31 cellular contexts compared by ENCODE assay signal in genomic region chr12:42323856-42324255, GRCh38.
"Had no signal": no experiment of that assay in that cellular context is flagged by ENCODE, and none has a peak within 500 bp of the region (broad histone marks: within the 10 kb centered on the region; RNA-seq: fewer than 3 reads in every experiment).

No MANE protein-coding gene starts in this region.

- H3K36me3 ChIP-seq: cardiac muscle cell had no signal

- H3K9me3 ChIP-seq: breast epithelium had no signal

- H3K27me3 ChIP-seq: breast epithelium, cardiac muscle cell, dorsolateral prefrontal cortex had no signal

- H3K4me3 Mint-ChIP-seq: central memory CD8-positive, alpha-beta T cell; dendritic cell treated with granulocyte-macrophage colony-stimulating factor and Interleukin-4, amounts not matched to agents 40 ng/mL and 50 ng/mL, for 4 days; T-helper 1 cell treated with Interleukin-12 subunit alpha and Interleukin-12 subunit beta and Interleukin-4 antibody, amounts not matched to agents 30 μg/mL and 1 μg/mL, for 36 hours had no signal

- ATAC-seq: activated CD8-positive, alpha-beta T cell treated with anti-CD3 and anti-CD28 coated beads for 36 hours; activated T-cell treated with anti-CD3 and anti-CD28 coated beads, Interleukin-2, amount 50 U/mL, for 4 hours; activated T-helper 17 cell treated with anti-CD3 and anti-CD28 coated beads, Interleukin-2, amount 50 U/mL, for 72 hours; esophagus mucosa; T-cell had no signal

- H3K27ac Mint-ChIP-seq: activated CD8-positive, alpha-beta T cell treated with anti-CD3 and anti-CD28 coated beads for 36 hours; activated naive CD8-positive, alpha-beta T cell; activated T-helper 17 cell treated with anti-CD3 and anti-CD28 coated beads, Interleukin-2, amount 50 U/mL, for 72 hours; dendritic cell treated with granulocyte-macrophage colony-stimulating factor and Interleukin-4, amounts not matched to agents 40 ng/mL and 50 ng/mL, for 4 days; endodermal cell; T-helper 1 cell treated with Interleukin-12 subunit alpha and Interleukin-12 subunit beta and Interleukin-4 antibody, amounts not matched to agents 30 μg/mL and 1 μg/mL, for 36 hours had no signal

- H3K27me3 Mint-ChIP-seq: activated CD8-positive, alpha-beta T cell treated with anti-CD3 and anti-CD28 coated beads for 36 hours; activated naive CD8-positive, alpha-beta T cell; activated T-helper 17 cell treated with anti-CD3 and anti-CD28 coated beads, Interleukin-2, amount 50 U/mL, for 72 hours; central memory CD8-positive, alpha-beta T cell; dendritic cell treated with granulocyte-macrophage colony-stimulating factor and Interleukin-4, amounts not matched to agents 40 ng/mL and 50 ng/mL, for 4 days; T-cell had no signal

- H3K9me3 Mint-ChIP-seq: activated CD8-positive, alpha-beta T cell treated with anti-CD3 and anti-CD28 coated beads for 36 hours; activated T-cell treated with anti-CD3 and anti-CD28 coated beads, Interleukin-2, amount 50 U/mL, for 4 hours; activated T-helper 17 cell treated with anti-CD3 and anti-CD28 coated beads, Interleukin-2, amount 50 U/mL, for 72 hours; central memory CD8-positive, alpha-beta T cell; dendritic cell treated with granulocyte-macrophage colony-stimulating factor and Interleukin-4, amounts not matched to agents 40 ng/mL and 50 ng/mL, for 4 days; endodermal cell; T-cell; T-helper 1 cell treated with Interleukin-12 subunit alpha and Interleukin-12 subunit beta and Interleukin-4 antibody, amounts not matched to agents 30 μg/mL and 1 μg/mL, for 36 hours had no signal

- H3K27ac ChIP-seq: breast epithelium, cardiac muscle cell, coronary artery had no signal

- H3K4me3 ChIP-seq: breast epithelium, cardiac muscle cell, coronary artery had no signal

- DNase-seq: activated CD4-positive, alpha-beta T cell treated with anti-CD3 and anti-CD28 coated beads for 4 hours; activated CD4-positive, alpha-beta T cell treated with anti-CD3 and anti-CD28 coated beads, Interleukin-2, amount 50 U/mL, for 1 hour; activated CD4-positive, alpha-beta T cell treated with anti-CD3 and anti-CD28 coated beads, Interleukin-2, amount 50 U/mL, for 48 hours; activated CD4-positive, CD25-positive, alpha-beta regulatory T cell; activated CD4-positive, CD25-positive, alpha-beta regulatory T cell treated with anti-CD3 and anti-CD28 coated beads, Interleukin-2, amount 50 U/mL, for 72 hours; activated CD8-positive, alpha-beta memory T cell treated with anti-CD3 and anti-CD28 coated beads for 24 hours; activated CD8-positive, alpha-beta T cell treated with anti-CD3 and anti-CD28 coated beads for 36 hours; activated effector memory CD4-positive, alpha-beta T cell treated with Interleukin-2 at 50 U/mL for 16 hours; activated gamma-delta T cell treated with Interleukin-2 at 50 U/mL for 16 hours; activated naive CD4-positive, alpha-beta T cell treated with anti-CD3 and anti-CD28 coated beads, Interleukin-2, amount 50 U/mL, for 16 hours; activated naive CD4-positive, alpha-beta T cell treated with Interleukin-2 at 50 U/mL for 16 hours; activated T-cell treated with anti-CD3 and anti-CD28 coated beads, Interleukin-2, amount 50 U/mL, for 4 hours; amniotic stem cell; anterior cingulate cortex; dorsolateral prefrontal cortex; effector memory CD4-positive, alpha-beta T cell; endodermal cell; foreskin fibroblast; head of caudate nucleus; SW 1271; T-cell; T-helper 9 cell had no signal
